ENCODE assay signal across 1 cellular context in genomic region chr6:2967936-2968335, GRCh38.
TF ChIP-seq lines count a peak whose summit lies in the region.

No MANE protein-coding gene starts in this region.

TF ChIP-seq in HEK293, 187 proteins besides CTCF, POLR2A, EP300 and RAD21 (continued from another document):
- TF ChIP-seq, protein P1, sequence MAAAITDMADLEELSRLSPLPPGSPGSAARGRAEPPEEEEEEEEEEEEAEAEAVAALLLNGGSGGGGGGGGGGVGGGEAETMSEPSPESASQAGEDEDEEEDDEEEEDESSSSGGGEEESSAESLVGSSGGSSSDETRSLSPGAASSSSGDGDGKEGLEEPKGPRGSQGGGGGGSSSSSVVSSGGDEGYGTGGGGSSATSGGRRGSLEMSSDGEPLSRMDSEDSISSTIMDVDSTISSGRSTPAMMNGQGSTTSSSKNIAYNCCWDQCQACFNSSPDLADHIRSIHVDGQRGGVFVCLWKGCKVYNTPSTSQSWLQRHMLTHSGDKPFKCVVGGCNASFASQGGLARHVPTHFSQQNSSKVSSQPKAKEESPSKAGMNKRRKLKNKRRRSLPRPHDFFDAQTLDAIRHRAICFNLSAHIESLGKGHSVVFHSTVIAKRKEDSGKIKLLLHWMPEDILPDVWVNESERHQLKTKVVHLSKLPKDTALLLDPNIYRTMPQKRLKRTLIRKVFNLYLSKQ (tag by site-specific recombination; IDR thresholded peaks at IDR 0.05; ENCODE audit: borderline replicate concordance) = no peak
- TF ChIP-seq ZNF132 (tag by site-specific recombination; IDR thresholded peaks at IDR 0.05; ENCODE audit: borderline replicate concordance) (no peak), ZNF324 (tag by site-specific recombination; IDR thresholded peaks at IDR 0.05) (no peak), ZNF146 (tag by site-specific recombination; IDR thresholded peaks at IDR 0.05) (peak; percentile 100), KLF16 (tag by site-specific recombination; IDR thresholded peaks at IDR 0.05) (no peak), KLF9 (tag by site-specific recombination; IDR thresholded peaks at IDR 0.05; ENCODE audit: low read depth) (no peak), ZNF701 (tag by site-specific recombination; IDR thresholded peaks at IDR 0.05) (no peak), ZFP37 (tag by site-specific recombination; IDR thresholded peaks at IDR 0.05) (no peak), ZNF416 (tag by site-specific recombination; IDR thresholded peaks at IDR 0.05) (no peak), ZNF549 (tag by site-specific recombination; IDR thresholded peaks at IDR 0.05) (no peak)
- TF ChIP-seq, protein P2, sequence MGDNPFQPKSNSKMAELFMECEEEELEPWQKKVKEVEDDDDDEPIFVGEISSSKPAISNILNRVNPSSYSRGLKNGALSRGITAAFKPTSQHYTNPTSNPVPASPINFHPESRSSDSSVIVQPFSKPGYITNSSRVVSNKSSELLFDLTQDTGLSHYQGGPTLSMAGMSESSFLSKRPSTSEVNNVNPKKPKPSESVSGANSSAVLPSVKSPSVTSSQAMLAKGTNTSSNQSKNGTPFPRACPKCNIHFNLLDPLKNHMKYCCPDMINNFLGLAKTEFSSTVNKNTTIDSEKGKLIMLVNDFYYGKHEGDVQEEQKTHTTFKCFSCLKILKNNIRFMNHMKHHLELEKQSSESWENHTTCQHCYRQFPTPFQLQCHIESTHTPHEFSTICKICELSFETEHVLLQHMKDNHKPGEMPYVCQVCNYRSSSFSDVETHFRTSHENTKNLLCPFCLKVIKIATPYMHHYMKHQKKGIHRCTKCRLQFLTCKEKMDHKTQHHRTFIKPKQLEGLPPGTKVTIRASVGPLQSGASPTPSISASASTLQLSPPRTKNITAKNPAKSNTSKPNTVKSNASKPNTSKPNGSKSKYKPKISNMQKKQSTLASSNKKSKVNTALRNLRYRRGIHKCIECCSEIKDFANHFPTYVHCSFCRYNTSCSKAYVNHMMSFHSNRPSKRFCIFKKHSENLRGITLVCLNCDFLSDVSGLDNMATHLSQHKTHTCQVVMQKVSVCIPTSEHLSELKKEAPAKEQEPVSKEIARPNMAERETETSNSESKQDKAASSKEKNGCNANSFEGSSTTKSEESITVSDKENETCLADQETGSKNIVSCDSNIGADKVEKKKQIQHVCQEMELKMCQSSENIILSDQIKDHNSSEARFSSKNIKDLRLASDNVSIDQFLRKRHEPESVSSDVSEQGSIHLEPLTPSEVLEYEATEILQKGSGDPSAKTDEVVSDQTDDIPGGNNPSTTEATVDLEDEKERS (tag by site-specific recombination; IDR thresholded peaks at IDR 0.05) = 0 out of 2 replicates have a peak, but pooled peaks have one; percentile 10
- TF ChIP-seq, protein P3, sequence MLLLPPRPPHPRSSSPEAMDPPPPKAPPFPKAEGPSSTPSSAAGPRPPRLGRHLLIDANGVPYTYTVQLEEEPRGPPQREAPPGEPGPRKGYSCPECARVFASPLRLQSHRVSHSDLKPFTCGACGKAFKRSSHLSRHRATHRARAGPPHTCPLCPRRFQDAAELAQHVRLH (tag by site-specific recombination; IDR thresholded peaks at IDR 0.05) = peak; percentile 88
